ENCODE assay signal across 12 cellular contexts in genomic region chr10:125231116-125231812, GRCh38.
DNase-seq lines count a peak whose midpoint lies in the region; ATAC-seq, FAIRE-seq and TF ChIP-seq lines count a peak whose summit lies in the region.
"Had no signal": no experiment of that assay in that cellular context is flagged by ENCODE, and none has a peak within 500 bp of the region (broad histone marks: within the 10 kb centered on the region; RNA-seq: fewer than 3 reads in every experiment).

No MANE protein-coding gene starts in this region.

- no peak overlapping the region; the same call in 1 of the 2 replicates for H3K4me3 ChIP-seq in ACC112 (ENCODE audit: low read depth, low read length)
- H3K4me3 ChIP-seq in astrocyte (ENCODE audit: insufficient read depth, low read depth, low read length), result no peak overlapping the region

- H3K27ac ChIP-seq in ACC112 (ENCODE audit: low read depth, low read length) (peak overlapping the region; percentile 34), astrocyte (ENCODE audit: low read depth, low read length) (peak overlapping the region; percentile 56)

- no peaks in the 10 kb centered on the region for H3K27me3 ChIP-seq in ACC112 (ENCODE audit: insufficient read depth, low read length)
- no peaks in the 10 kb centered on the region for H3K27me3 ChIP-seq in astrocyte (ENCODE audit: insufficient read depth, low read length)

- intact Hi-C loops in posterior cingulate gyrus (cut with DNase I), result no loop called here

- ATAC-seq in HG03442 (IDR thresholded peaks at IDR 0.05; ENCODE audit: unreplicated experiment), result no peak

- H4K20me1 ChIP-seq in astrocyte (ENCODE audit: insufficient read depth, low read length), result no peaks in the 10 kb centered on the region

- DNase-seq in HS-27A (ENCODE audit: low read depth) (peak; percentile 79), astrocyte (ENCODE audit: low read depth) (peak; percentile 96), islet precursor cell (peak; percentile 99), progenitor cell of endocrine pancreas (ENCODE audit: low spot score, unreplicated experiment) (no peak), NCI-H1930 (lab: John Stamatoyannopoulos, UW) (no peak), posterior cingulate gyrus (no peak)
- DNase-seq: CD4-positive, alpha-beta memory T cell; NCI-H187; right cardiac atrium had no signal

- H3K36me3 Mint-ChIP-seq in astrocyte (ENCODE audit: low read depth, unreplicated experiment), result no peaks in the 10 kb centered on the region
- peaks cover 2% of the 10 kb centered on the region for H3K36me3 Mint-ChIP-seq in progenitor cell of endocrine pancreas (ENCODE audit: insufficient read depth)
- H3K36me3 Mint-ChIP-seq: activated naive CD8-positive, alpha-beta T cell had no signal

- peak overlapping the region; percentile 21 for H3K9ac ChIP-seq in astrocyte (ENCODE audit: low read length)

- H3K4me1 ChIP-seq in ACC112 (ENCODE audit: control insufficient read depth, insufficient read depth, low read length, unreplicated experiment) (peaks cover 12% of the 10 kb centered on the region), astrocyte (ENCODE audit: insufficient read depth, low read length) (peaks cover 21% of the 10 kb centered on the region)

- H3K36me3 ChIP-seq in ACC112 (ENCODE audit: insufficient read depth, low read length), result no peaks in the 10 kb centered on the region
- H3K36me3 ChIP-seq in astrocyte (ENCODE audit: insufficient read depth, low read length), result no peaks in the 10 kb centered on the region

- no peak for TF ChIP-seq CTCF in astrocyte (IDR thresholded peaks at IDR 0.05; ENCODE audit: insufficient read depth, low read depth, low read length)
- no peak for TF ChIP-seq CTCF in progenitor cell of endocrine pancreas (IDR thresholded peaks at IDR 0.05; ENCODE audit: unreplicated experiment)

- peak overlapping the region; percentile 47 for H3K4me2 ChIP-seq in astrocyte (ENCODE audit: low read length)

- H3K9me3 Mint-ChIP-seq in astrocyte (ENCODE audit: unreplicated experiment) (no peaks in the 10 kb centered on the region), progenitor cell of endocrine pancreas (ENCODE audit: low read depth) (no peaks in the 10 kb centered on the region)

- peak overlapping the region; percentile 97 for H3K27ac Mint-ChIP-seq in astrocyte (ENCODE audit: unreplicated experiment)
- H3K27ac Mint-ChIP-seq in progenitor cell of endocrine pancreas, result no peak overlapping the region
- H3K27ac Mint-ChIP-seq: activated naive CD8-positive, alpha-beta T cell; CD4-positive, alpha-beta memory T cell had no signal

- H3K9me3 ChIP-seq in astrocyte (ENCODE audit: insufficient read depth, low read depth, low read length), result no peaks in the 10 kb centered on the region

- peak; percentile 20 for FAIRE-seq in astrocyte (lab: Jason Lieb, UNC)

- peak overlapping the region; percentile 31 for H3K4me3 Mint-ChIP-seq in astrocyte (ENCODE audit: unreplicated experiment)
- H3K4me3 Mint-ChIP-seq in progenitor cell of endocrine pancreas (ENCODE audit: low read depth), result no peak overlapping the region
- H3K4me3 Mint-ChIP-seq: activated naive CD8-positive, alpha-beta T cell; CD4-positive, alpha-beta memory T cell had no signal

- peaks cover 2% of the 10 kb centered on the region for H3K27me3 Mint-ChIP-seq in astrocyte (ENCODE audit: low read depth, unreplicated experiment)
- peaks cover 55% of the 10 kb centered on the region for H3K27me3 Mint-ChIP-seq in progenitor cell of endocrine pancreas

- H3K79me2 ChIP-seq in ACC112 (ENCODE audit: control insufficient read depth, insufficient read depth, low read length, unreplicated experiment) (no peaks in the 10 kb centered on the region), astrocyte (ENCODE audit: insufficient read depth, low read length) (no peaks in the 10 kb centered on the region)

- H3K4me1 Mint-ChIP-seq in astrocyte (ENCODE audit: low read depth, unreplicated experiment), result peaks cover 24% of the 10 kb centered on the region
- H3K4me1 Mint-ChIP-seq in progenitor cell of endocrine pancreas (ENCODE audit: low read depth), result peaks cover 5% of the 10 kb centered on the region
- H3K4me1 Mint-ChIP-seq: CD4-positive, alpha-beta memory T cell had no signal

- H2AFZ ChIP-seq in ACC112 (ENCODE audit: low read length, unreplicated experiment) (peak overlapping the region; percentile 57), astrocyte (ENCODE audit: low read depth, low read length) (peak overlapping the region; percentile 49)

Comparison
In these comparisons a context has a peak if more than half of its experiments do, and no peak if none do; other contexts are left out.
1. DNase-seq: peak in HS-27A (single experiment), astrocyte (single experiment) and islet precursor cell (single experiment); none in progenitor cell of endocrine pancreas (single experiment), NCI-H1930 (0 of 2) and posterior cingulate gyrus (0 of 10).